In genomic region chr16:68695575-68695974, GRCh38 we compare ENCODE assay signal across 27 cellular contexts. TPM values are rescaled to one million over a fixed set of nuclear protein-coding genes. Genes with fewer than 3 reads are reported as not detected.
DNase-seq lines count a peak whose midpoint lies in the region; ATAC-seq, FAIRE-seq and TF ChIP-seq lines count a peak whose summit lies in the region.
"Had no signal": no experiment of that assay in that cellular context is flagged by ENCODE, and none has a peak within 500 bp of the region (broad histone marks: within the 10 kb centered on the region; RNA-seq: fewer than 3 reads in every experiment).

No MANE protein-coding gene starts in this region.

- POLR2A ChIA-PET in K562 (lab: Yijun Ruan, JAX) (no interaction called here), HepG2 (lab: Yijun Ruan, JAX) (no interaction called here)

- H3K4me1 ChIP-seq in K562 (replicated peaks in 1 of 2; ENCODE audit: control insufficient read depth in 2 of 2, insufficient read depth in 2 of 2, low read length in 2 of 2) (peaks cover 5 to 6% of the 10 kb centered on the region in 2 experiments; a peak in 2 of 5 replicates), HepG2 (ENCODE audit: insufficient read depth, low read length) (peaks cover 8% of the 10 kb centered on the region; the same call in 1 of the 2 replicates)
- H3K4me1 ChIP-seq: BE2C had no signal

- H4K20me1 ChIP-seq in K562 (replicated peaks; ENCODE audit: control insufficient read depth, insufficient read depth, low read length) (no peaks in the 10 kb centered on the region; the same call in 1 of the 2 replicates), HepG2 (ENCODE audit: insufficient read depth, low read length) (no peaks in the 10 kb centered on the region)
- H4K20me1 ChIP-seq: BLaER1 had no signal

- DNase-seq in 8988T, result peak; percentile 6
- DNase-seq in K562 (ENCODE audit: extremely low read depth in 1 of 4, low spot score in 3 of 4), result no peak
- no peak for DNase-seq in HepG2 (ENCODE audit: low spot score)
- no peak for DNase-seq in activated T-cell treated with anti-CD3 and anti-CD28 coated beads, Interleukin-2, amount 50 U/mL, for 1 hour
- DNase-seq in EL, result no peak
- no peak for DNase-seq in DMS79 treated with DMSO at 0.1 percent for 48 hours (lab: John Stamatoyannopoulos, UW)
- DNase-seq: ACHN; BE2C; C1 segment of cervical spinal cord; CD4-positive, alpha-beta memory T cell; CD4-positive, CD25-positive, alpha-beta regulatory T cell; CD8-positive, alpha-beta memory T cell; COR-L47; DMS 273 treated with DMSO at 0.1 percent for 48 hours; DMS153; DMS53; DMS79; GDM1 had no signal

- no peak for TF ChIP-seq EP300 in K562 (IDR thresholded peaks at IDR 0.05; ENCODE audit: low read length)
- no peak for TF ChIP-seq EP300 in HepG2 (IDR thresholded peaks at IDR 0.05; ENCODE audit: low read depth in 2 of 2, low read length in 2 of 2)
- TF ChIP-seq EP300 in HepG2 (CRISPR knock-in tag; IDR thresholded peaks at IDR 0.05; ENCODE audit: borderline replicate concordance), result no peak

- FAIRE-seq in K562 (lab: Jason Lieb, UNC) (no peak), HepG2 (lab: Jason Lieb, UNC) (no peak)
- FAIRE-seq: A204.1, GM12878, GM12892, GM18507 had no signal

- no peak for TF ChIP-seq RAD21 in K562 (CRISPR knock-in tag; conservative IDR thresholded peaks at IDR 0.05 in 1 of 2, IDR thresholded peaks at IDR 0.05 in 1 of 2)
- no peak for TF ChIP-seq RAD21 in HepG2 (CRISPR knock-in tag; IDR thresholded peaks at IDR 0.05)

- no peaks in the 10 kb centered on the region for H3K9me1 ChIP-seq in K562 (ENCODE audit: control insufficient read depth, insufficient read depth, low read length)

- 2% methylated on average over 6 of the region's 11 CpGs for WGBS in K562 (ENCODE audit: insufficient coverage, low coverage, missing lambda C conversion rate)
- WGBS in HepG2 (ENCODE audit: low lambda C conversion rate), result 63% methylated on average over 5 of the region's 11 CpGs

- H3K4me2 ChIP-seq in K562 (ENCODE audit: insufficient read depth, low read length) (no peak overlapping the region), HepG2 (ENCODE audit: low read depth, low read length) (no peak overlapping the region)
- H3K4me2 ChIP-seq: BLaER1 had no signal

- in situ Hi-C loops in K562 (cut with MboI), result no loop called here
- in situ Hi-C loops in HepG2 (cut with HindIII; ENCODE audit: extremely low pct_ligation_motif_present, low pct_unique_long_range_greater_than_20kb), result no loop called here

- H3K9ac ChIP-seq in K562 (ENCODE audit: insufficient read depth in 1 of 2, low read depth in 2 of 2, low read length in 2 of 2) (no peak overlapping the region), HepG2 (ENCODE audit: insufficient read depth, low read depth, low read length) (no peak overlapping the region)
- H3K9ac ChIP-seq: BLaER1 had no signal

- intact Hi-C loops in K562 (cut with micrococcal nuclease) (no loop called here), HepG2 (cut with micrococcal nuclease; ENCODE audit: unreplicated experiment) (no loop called here)

- H3K27ac ChIP-seq in K562 (ENCODE audit: extremely low read depth, low read depth, low read length) (no peak overlapping the region), HepG2 (ENCODE audit: extremely low read length, insufficient read depth, low read length) (no peak overlapping the region)
- H3K27ac ChIP-seq: 22Rv1, BLaER1 had no signal

- TF ChIP-seq POLR2A in K562 (conservative IDR thresholded peaks at IDR 0.05), result no peak
- TF ChIP-seq POLR2A in HepG2 (IDR thresholded peaks at IDR 0.05; ENCODE audit: insufficient read depth in 1 of 2, low read depth in 2 of 2, low read length in 2 of 2), result no peak

- H2AFZ ChIP-seq in K562 (ENCODE audit: low read depth, low read length) (no peak overlapping the region), HepG2 (ENCODE audit: low read length) (no peak overlapping the region)

- CTCF ChIA-PET in K562 (lab: Yijun Ruan, JAX; ENCODE audit: low intra/inter-chr PET ratio), result no interaction called here
- CTCF ChIA-PET in HepG2 (lab: Yijun Ruan, JAX; ENCODE audit: low intra/inter-chr PET ratio, low total read pairs), result no interaction called here

- H3K9me3 ChIP-seq in K562 (replicated peaks; ENCODE audit: control insufficient read depth, insufficient read depth, low read depth, low read length), result no peaks in the 10 kb centered on the region
- H3K9me3 ChIP-seq in HepG2 (ENCODE audit: low read length), result no peaks in the 10 kb centered on the region
- H3K9me3 ChIP-seq: BE2C, BLaER1 had no signal

- H3K79me2 ChIP-seq in K562 (ENCODE audit: control insufficient read depth, insufficient read depth, low read length), result no peaks in the 10 kb centered on the region
- H3K79me2 ChIP-seq in HepG2 (ENCODE audit: insufficient read depth, low read length), result no peaks in the 10 kb centered on the region

- H3K4me3 ChIP-seq in K562 (no peak overlapping the region), HepG2 (replicated peaks in 1 of 3; ENCODE audit: insufficient read depth in 1 of 3, low read depth in 2 of 3, low read length in 3 of 3) (no peak overlapping the region)
- H3K4me3 ChIP-seq: BLaER1, GM12878 had no signal

- H3K36me3 ChIP-seq in K562 (ENCODE audit: control insufficient read depth, insufficient read depth, low read length), result no peaks in the 10 kb centered on the region
- no peaks in the 10 kb centered on the region for H3K36me3 ChIP-seq in HepG2 (replicated peaks in 1 of 2; ENCODE audit: control insufficient read depth in 1 of 2, insufficient read depth in 2 of 2, low read length in 2 of 2)
- H3K36me3 ChIP-seq: BE2C, BLaER1 had no signal

- peaks cover 53 to 82% of the 10 kb centered on the region in 2 experiments for H3K27me3 ChIP-seq in K562 (ENCODE audit: control insufficient read depth in 2 of 2, insufficient read depth in 2 of 2, low read length in 2 of 2)
- H3K27me3 ChIP-seq in HepG2 (ENCODE audit: control insufficient read depth in 1 of 2, insufficient read depth in 2 of 2, low read length in 2 of 2), result peaks cover 3 to 26% of the 10 kb centered on the region in 2 experiments; a peak in 3 of 5 replicates
- H3K27me3 ChIP-seq: BE2C, BLaER1 had no signal

- BruUV-seq in K562 (replicated peaks; lab: Mats Ljungman, UMichigan) (no TSS peak), HepG2 (replicated peaks; lab: Mats Ljungman, UMichigan) (no TSS peak)

- TF ChIP-seq CTCF in K562 (IDR thresholded peaks at IDR 0.05 in 2 of 3, conservative IDR thresholded peaks at IDR 0.05 in 1 of 3; ENCODE audit: insufficient read depth in 2 of 3, low read depth in 1 of 3, low read length in 3 of 3), result no peak
- TF ChIP-seq CTCF in HepG2 (CRISPR knock-in tag; IDR thresholded peaks at IDR 0.05), result no peak

- no peak for ATAC-seq in K562
- ATAC-seq in HepG2, result no peak
- ATAC-seq: GM12878 had no signal

RNA-seq across cellular contexts. Expression of gene CDH1, which starts 41.5 kb away (rescaled TPM):
- total RNA-seq in K562 (2011; cell fraction: chromatin; rRNA removed; ENCODE audit: low replicate concordance), result not detected in 2 replicates
- not detected in 2 replicates for total RNA-seq in K562 (2011; cell fraction: nucleolus; rRNA removed)
- not detected in 2 replicates for total RNA-seq in K562 (2011; cell fraction: nucleoplasm; rRNA removed)
- total RNA-seq in K562 (2014; rRNA removed) (not detected in 2 replicates), K562 (2014; rRNA removed; fragmentation: Illumina TruSeq; extraction: Trizol) (not detected in 2 replicates), K562 (2015; rRNA removed; fragmentation: Illumina TruSeq; extraction: Trizol) (0.60 TPM in 1 of 2 replicates, not detected in the other), K562 (2021) (0.69 and 0.76 TPM in 2 replicates), HepG2 (2016; rRNA removed; fragmentation: Illumina TruSeq; extraction: Trizol) (0.70 and 0.95 TPM in 2 replicates)
- polyA plus RNA-seq in K562 (2011; rRNA removed) (not detected in 2 replicates), K562 (2014; fragmentation: Illumina TruSeq; extraction: Trizol) (not detected in 2 replicates), K562 (2014; fragmentation: Nextera tagmentation; extraction: Ambion mirVana) (under 1 TPM in 1 of 2 experiments, not detected in 1; 0.01 TPM), K562 (2014; rRNA removed) (not detected in 2 replicates), HepG2 (2011; rRNA removed) (9.8 and 10.0 TPM in 2 replicates)
- polyA plus RNA-seq in K562 (2011; cell fraction: cytosol; rRNA removed), result 0.07 TPM in 1 of 2 replicates, not detected in the other
- polyA plus RNA-seq in K562 (2011; cell fraction: nucleus; rRNA removed), result 0.04 TPM in 1 of 2 replicates, not detected in the other
- 0.10 and 0.11 TPM in 2 replicates for polyA plus RNA-seq in K562 (2012)
- not detected in 2 replicates for polyA minus RNA-seq in K562 (2011; rRNA and poly(A)+ RNA removed)
- polyA minus RNA-seq in K562 (2011; cell fraction: cytosol; rRNA and poly(A)+ RNA removed), result not detected in 2 replicates
- not detected in 2 replicates for polyA minus RNA-seq in K562 (2011; cell fraction: nucleus; rRNA and poly(A)+ RNA removed)
- total RNA-seq in HepG2 (2016; cell fraction: cytosol; rRNA removed; fragmentation: Illumina TruSeq; extraction: Trizol; ENCODE audit: low read depth), result 0.10 and 0.18 TPM in 2 replicates
- total RNA-seq in HepG2 (2016; cell fraction: insoluble cytoplasmic fraction; rRNA removed; fragmentation: Illumina TruSeq; extraction: Trizol), result 0.51 and 1.0 TPM in 2 replicates
- total RNA-seq in HepG2 (2016; cell fraction: membrane; rRNA removed; fragmentation: Illumina TruSeq; extraction: Trizol), result 0.17 and 0.31 TPM in 2 replicates
- 1.9 and 2.1 TPM in 2 replicates for total RNA-seq in HepG2 (2016; cell fraction: nucleus; rRNA removed; fragmentation: Illumina TruSeq; extraction: Trizol)
- polyA plus RNA-seq in HepG2 (2011; cell fraction: cytosol; rRNA removed), result 3.0 and 7.2 TPM in 2 replicates
- polyA plus RNA-seq in HepG2 (2011; cell fraction: nucleus; rRNA removed), result 4.1 and 7.8 TPM in 2 replicates
- polyA plus RNA-seq in HepG2 (2012), result 25.1 and 45.8 TPM in 2 replicates
- 0.11 and 0.24 TPM in 2 replicates for polyA plus RNA-seq in HepG2 (2016; cell fraction: cytosol; fragmentation: Illumina TruSeq; extraction: Trizol; ENCODE audit: low read depth)
- polyA plus RNA-seq in HepG2 (2016; cell fraction: insoluble cytoplasmic fraction; fragmentation: Illumina TruSeq; extraction: Trizol; ENCODE audit: low read depth), result 0.56 and 1.3 TPM in 2 replicates
- polyA plus RNA-seq in HepG2 (2016; cell fraction: membrane; fragmentation: Illumina TruSeq; extraction: Trizol; ENCODE audit: low read depth), result 0.18 and 0.21 TPM in 2 replicates
- 2.6 and 4.5 TPM in 2 replicates for polyA plus RNA-seq in HepG2 (2016; cell fraction: nucleus; fragmentation: Illumina TruSeq; extraction: Trizol; ENCODE audit: insufficient read depth, low read depth)
- polyA minus RNA-seq in HepG2 (2011; rRNA and poly(A)+ RNA removed; ENCODE audit: low replicate concordance), result 1.1 and 21.8 TPM in 2 replicates
- polyA minus RNA-seq in HepG2 (2011; cell fraction: cytosol; rRNA and poly(A)+ RNA removed), result 16.0 and 28.9 TPM in 2 replicates
- polyA minus RNA-seq in HepG2 (2011; cell fraction: nucleus; rRNA and poly(A)+ RNA removed), result 5.7 and 10.7 TPM in 2 replicates

RNA-seq across cellular contexts. Expression of gene CDH3, which starts 50.5 kb away (rescaled TPM):
- total RNA-seq in K562 (2011; cell fraction: chromatin; rRNA removed; ENCODE audit: low replicate concordance), result not detected in 2 replicates
- not detected in 2 replicates for total RNA-seq in K562 (2011; cell fraction: nucleolus; rRNA removed)
- not detected in 2 replicates for total RNA-seq in K562 (2011; cell fraction: nucleoplasm; rRNA removed)
- total RNA-seq in K562 (2014; rRNA removed) (not detected in 2 replicates), K562 (2014; rRNA removed; fragmentation: Illumina TruSeq; extraction: Trizol) (not detected in 2 replicates), K562 (2015; rRNA removed; fragmentation: Illumina TruSeq; extraction: Trizol) (not detected in 2 replicates), K562 (2021) (0.09 and 0.16 TPM in 2 replicates), HepG2 (2016; rRNA removed; fragmentation: Illumina TruSeq; extraction: Trizol) (not detected in 2 replicates)
- polyA plus RNA-seq in K562 (2011; rRNA removed) (0.06 TPM in 1 of 2 replicates, not detected in the other), K562 (2014; fragmentation: Illumina TruSeq; extraction: Trizol) (not detected in 2 replicates), K562 (2014; fragmentation: Nextera tagmentation; extraction: Ambion mirVana) (not detected), K562 (2014; rRNA removed) (not detected in 2 replicates), HepG2 (2011; rRNA removed) (0.11 and 0.57 TPM in 2 replicates)
- not detected in 2 replicates for polyA plus RNA-seq in K562 (2011; cell fraction: cytosol; rRNA removed)
- not detected in 2 replicates for polyA plus RNA-seq in K562 (2011; cell fraction: nucleus; rRNA removed)
- polyA plus RNA-seq in K562 (2012), result not detected in 2 replicates
- not detected in 2 replicates for polyA minus RNA-seq in K562 (2011; rRNA and poly(A)+ RNA removed)
- polyA minus RNA-seq in K562 (2011; cell fraction: cytosol; rRNA and poly(A)+ RNA removed), result not detected in 2 replicates
- not detected in 2 replicates for polyA minus RNA-seq in K562 (2011; cell fraction: nucleus; rRNA and poly(A)+ RNA removed)
- total RNA-seq in HepG2 (2016; cell fraction: cytosol; rRNA removed; fragmentation: Illumina TruSeq; extraction: Trizol; ENCODE audit: low read depth), result not detected in 2 replicates
- not detected in 2 replicates for total RNA-seq in HepG2 (2016; cell fraction: insoluble cytoplasmic fraction; rRNA removed; fragmentation: Illumina TruSeq; extraction: Trizol)
- total RNA-seq in HepG2 (2016; cell fraction: membrane; rRNA removed; fragmentation: Illumina TruSeq; extraction: Trizol), result not detected in 2 replicates
- total RNA-seq in HepG2 (2016; cell fraction: nucleus; rRNA removed; fragmentation: Illumina TruSeq; extraction: Trizol), result 0.22 TPM in 1 of 2 replicates, not detected in the other
- 0.09 and 0.32 TPM in 2 replicates for polyA plus RNA-seq in HepG2 (2011; cell fraction: cytosol; rRNA removed)
- 0.19 and 0.23 TPM in 2 replicates for polyA plus RNA-seq in HepG2 (2011; cell fraction: nucleus; rRNA removed)
- polyA plus RNA-seq in HepG2 (2012), result 0.12 and 0.25 TPM in 2 replicates
- polyA plus RNA-seq in HepG2 (2016; cell fraction: cytosol; fragmentation: Illumina TruSeq; extraction: Trizol; ENCODE audit: low read depth), result not detected in 2 replicates
- 0.22 TPM in 1 of 2 replicates, not detected in the other for polyA plus RNA-seq in HepG2 (2016; cell fraction: insoluble cytoplasmic fraction; fragmentation: Illumina TruSeq; extraction: Trizol; ENCODE audit: low read depth)
- not detected in 2 replicates for polyA plus RNA-seq in HepG2 (2016; cell fraction: membrane; fragmentation: Illumina TruSeq; extraction: Trizol; ENCODE audit: low read depth)
- not detected in 2 replicates for polyA plus RNA-seq in HepG2 (2016; cell fraction: nucleus; fragmentation: Illumina TruSeq; extraction: Trizol; ENCODE audit: insufficient read depth, low read depth)
- polyA minus RNA-seq in HepG2 (2011; rRNA and poly(A)+ RNA removed; ENCODE audit: low replicate concordance), result 1.1 TPM in 1 of 2 replicates, not detected in the other
- not detected in 2 replicates for polyA minus RNA-seq in HepG2 (2011; cell fraction: cytosol; rRNA and poly(A)+ RNA removed)
- not detected in 2 replicates for polyA minus RNA-seq in HepG2 (2011; cell fraction: nucleus; rRNA and poly(A)+ RNA removed)
- total RNA-seq: A673; CD8-positive, alpha-beta memory T cell had no signal
- polyA plus RNA-seq: AG04450; CD14-positive monocyte; CD4-positive, alpha-beta memory T cell had no signal
